Comparison of ENCODE assay signal across 8 cellular contexts in the genomic region with DNA sequence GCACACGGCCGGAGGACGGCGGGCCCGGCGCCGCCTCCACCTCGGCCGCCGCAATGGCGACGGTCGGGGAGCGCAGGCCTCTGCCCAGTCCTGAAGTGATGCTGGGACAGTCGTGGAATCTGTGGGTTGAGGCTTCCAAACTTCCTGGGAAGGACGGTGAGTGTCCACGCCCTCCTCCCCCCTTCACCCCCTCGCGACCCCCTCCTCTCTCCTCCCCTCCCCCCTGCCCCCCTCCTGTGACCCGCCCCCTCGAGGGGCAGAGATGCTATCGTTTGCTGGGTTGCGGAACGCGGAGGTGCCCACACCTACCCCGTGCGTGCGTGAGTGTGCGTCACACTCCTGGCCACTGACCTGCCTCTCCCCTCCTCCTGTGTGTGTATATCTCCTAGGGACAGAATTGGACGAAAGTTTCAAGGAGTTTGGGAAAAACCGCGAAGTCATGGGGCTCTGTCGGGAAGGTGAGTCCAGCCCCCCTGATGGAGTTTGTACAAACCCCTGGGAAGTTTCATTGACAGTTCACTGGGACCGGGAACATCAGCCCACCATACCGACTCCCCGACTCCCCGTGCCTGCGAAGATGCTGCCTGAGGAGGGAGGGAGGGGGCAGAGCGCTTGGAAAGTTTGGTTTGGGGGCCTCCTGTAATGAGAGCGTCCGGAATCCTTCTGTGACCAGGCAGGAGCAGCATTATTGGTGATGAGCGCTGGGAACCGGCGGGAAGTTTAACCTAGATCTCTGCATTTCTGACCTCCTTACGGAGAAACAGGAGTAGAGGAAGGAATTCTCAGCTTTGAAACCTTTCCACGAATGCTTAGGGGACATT. TPM values are rescaled to one million over a fixed set of nuclear protein-coding genes. Genes with fewer than 3 reads are reported as not detected.
DNase-seq lines count a peak whose midpoint lies in the region; ATAC-seq and TF ChIP-seq lines count a peak whose summit lies in the region.

No MANE protein-coding gene starts in this region.

- H3K4me1 Mint-ChIP-seq in activated naive CD8-positive, alpha-beta T cell treated with anti-CD3 and anti-CD28 coated beads for 36 hours: peaks cover 43% of the 10 kb centered on the region

- H3K9me3 Mint-ChIP-seq in activated naive CD8-positive, alpha-beta T cell treated with anti-CD3 and anti-CD28 coated beads for 36 hours: no peaks in the 10 kb centered on the region

- intact Hi-C loops in left ventricle myocardium inferior (cut with micrococcal nuclease): no loop called here

- H3K4me1 ChIP-seq in left ventricle myocardium inferior: peaks cover 55% of the 10 kb centered on the region

- peak overlapping the region; percentile 99 for H3K27ac ChIP-seq in left ventricle myocardium inferior (replicated peaks)

- H3K36me3 Mint-ChIP-seq in activated naive CD8-positive, alpha-beta T cell treated with anti-CD3 and anti-CD28 coated beads for 36 hours: peaks cover 39% of the 10 kb centered on the region

- DNase-seq in GM03348 (ENCODE audit: low spot score) (peak; percentile 41), SHP77 treated with DMSO at 0.1 percent for 48 hours (lab: John Stamatoyannopoulos, UW) (peak; percentile 11), left ventricle myocardium inferior (peak; percentile 36), renal cortical epithelial cell (ENCODE audit: low read depth) (peak; percentile 34), GF-D8 (lab: John Stamatoyannopoulos, UW) (no peak)
- peak; percentile 45 for DNase-seq in activated naive CD8-positive, alpha-beta T cell treated with anti-CD3 and anti-CD28 coated beads for 36 hours

- H3K4me3 Mint-ChIP-seq in activated naive CD8-positive, alpha-beta T cell treated with anti-CD3 and anti-CD28 coated beads for 36 hours: peak overlapping the region; percentile 89

- peaks cover 24% of the 10 kb centered on the region for H3K36me3 ChIP-seq in left ventricle myocardium inferior

- TF ChIP-seq CTCF in left ventricle myocardium inferior (IDR thresholded peaks at IDR 0.05; ENCODE audit: borderline replicate concordance): no peak

- no peaks in the 10 kb centered on the region for H3K9me3 ChIP-seq in left ventricle myocardium inferior (replicated peaks)

- H3K27me3 Mint-ChIP-seq in activated naive CD8-positive, alpha-beta T cell treated with anti-CD3 and anti-CD28 coated beads for 36 hours: no peaks in the 10 kb centered on the region

- peak overlapping the region; percentile 78 for H3K4me3 ChIP-seq in left ventricle myocardium inferior

- H3K27me3 ChIP-seq in left ventricle myocardium inferior (ENCODE audit: low read depth): no peaks in the 10 kb centered on the region

- ATAC-seq in HG02759 (IDR thresholded peaks at IDR 0.05; ENCODE audit: unreplicated experiment) (peak; percentile 12), HG02973 (IDR thresholded peaks at IDR 0.05; ENCODE audit: unreplicated experiment) (no peak)

- H3K27ac Mint-ChIP-seq in activated naive CD8-positive, alpha-beta T cell treated with anti-CD3 and anti-CD28 coated beads for 36 hours: peak overlapping the region; percentile 88

RNA-seq across cellular contexts. Expression of a gene that starts 0.8 kb away (rescaled TPM):
- total RNA-seq in activated naive CD8-positive, alpha-beta T cell treated with anti-CD3 and anti-CD28 coated beads for 36 hours: not detected
- not detected for total RNA-seq in left ventricle myocardium inferior
- total RNA-seq in renal cortical epithelial cell: not detected in 2 replicates

RNA-seq across cellular contexts. Expression of a gene that starts 49.3 kb away (rescaled TPM):
- 10 to 100 TPM; 26.5 to 28.6 TPM for total RNA-seq in activated naive CD8-positive, alpha-beta T cell treated with anti-CD3 and anti-CD28 coated beads for 36 hours
- 12.1 TPM for total RNA-seq in left ventricle myocardium inferior
- total RNA-seq in renal cortical epithelial cell: 8.2 and 14.5 TPM in 2 replicates

RNA-seq across cellular contexts. Expression of a gene that starts 49.4 kb away (rescaled TPM):
- 10 to 100 TPM; 85.4 to 92.7 TPM for total RNA-seq in activated naive CD8-positive, alpha-beta T cell treated with anti-CD3 and anti-CD28 coated beads for 36 hours
- 79.4 TPM for total RNA-seq in left ventricle myocardium inferior
- 68.6 and 103 TPM in 2 replicates for total RNA-seq in renal cortical epithelial cell
